23 cellular contexts compared by ENCODE assay signal in genomic region chr2:241018051-241018891, GRCh38. TPM values are rescaled to one million over a fixed set of nuclear protein-coding genes. Genes with fewer than 3 reads are reported as not detected.
DNase-seq lines count a peak whose midpoint lies in the region; ATAC-seq and TF ChIP-seq lines count a peak whose summit lies in the region.
"Had no signal": no experiment of that assay in that cellular context is flagged by ENCODE, and none has a peak within 500 bp of the region (broad histone marks: within the 10 kb centered on the region; RNA-seq: fewer than 3 reads in every experiment).

No MANE protein-coding gene starts in this region.

- H3K4me2 ChIP-seq in smooth muscle cell: no peak overlapping the region
- H3K4me2 ChIP-seq: KMS-11 had no signal

- H3K79me2 ChIP-seq in smooth muscle cell (ENCODE audit: low read depth): no peaks in the 10 kb centered on the region

- H4K20me1 ChIP-seq in smooth muscle cell (ENCODE audit: low read depth): no peaks in the 10 kb centered on the region

- H3K4me1 Mint-ChIP-seq in CD8-positive, alpha-beta T cell (ENCODE audit: low read depth): peaks cover 6% of the 10 kb centered on the region
- H3K4me1 Mint-ChIP-seq in activated T-helper 2 cell treated with anti-CD3 and anti-CD28 coated beads, Interferon-gamma antibody, Interleukin-2, Interleukin-4, amounts not matched to agents 10 μg/mL and 5 μg/mL and 100 μg/mL, durations not matched to agents 14 hours and 24 hours and 36 hours (ENCODE audit: low read depth): no peaks in the 10 kb centered on the region
- H3K4me1 Mint-ChIP-seq: stimulated activated naive B cell treated with anti-CD40 and anti-IgM and Interleukin-4, amounts not matched to agents 10 μg/mL and 1 μg/mL and 100 μg/mL, for 72 hours; T-cell had no signal

- no peak overlapping the region for H3K27ac ChIP-seq in CD8-positive, alpha-beta T cell (ENCODE audit: low read depth, low read length)
- no peak overlapping the region for H3K27ac ChIP-seq in ovary
- H3K27ac ChIP-seq in smooth muscle cell (ENCODE audit: low read depth): no peak overlapping the region
- H3K27ac ChIP-seq: dorsolateral prefrontal cortex, KMS-11, tibial nerve had no signal

- DNase-seq in CD8-positive, alpha-beta T cell: no peak
- peak; percentile 1 for DNase-seq in ELF-1 (ENCODE audit: low read depth, low spot score)
- peak; percentile 4 for DNase-seq in activated T-helper 2 cell treated with anti-CD3 and anti-CD28 coated beads, Interferon-gamma antibody, Interleukin-2, Interleukin-4, amounts not matched to agents 10 μg/mL and 5 μg/mL and 100 μg/mL, durations not matched to agents 14 hours and 24 hours and 36 hours (ENCODE audit: low spot score)
- peak in 3 of 5 donors; percentile 15 to 32 (median 16) for DNase-seq in ovary
- DNase-seq in smooth muscle cell (lab: John Stamatoyannopoulos, UW; ENCODE audit: unreplicated experiment): no peak
- DNase-seq in NCI-H2029 treated with DMSO at 0.1 percent for 48 hours (lab: John Stamatoyannopoulos, UW): no peak
- DNase-seq: activated CD4-positive, alpha-beta T cell treated with anti-CD3 and anti-CD28 coated beads, Interleukin-2, amount 50 U/mL, for 48 hours; activated effector memory CD4-positive, alpha-beta T cell treated with anti-CD3 and anti-CD28 coated beads, Interleukin-2, amount 50 U/mL, for 16 hours; amygdala; Caco-2; caudate nucleus; erythroblast; left colon; NCI-H1092; NCI-H2107; NCI-H524 treated with DMSO at 0.1 percent for 48 hours; SHP77 treated with DMSO at 0.1 percent for 48 hours; stimulated activated naive B cell treated with anti-CD40 and anti-IgM and Interleukin-4, amounts not matched to agents 10 μg/mL and 1 μg/mL and 100 μg/mL, for 72 hours had no signal

- intact Hi-C loops in CD8-positive, alpha-beta T cell (cut with DNase I, micrococcal nuclease): loop anchor here in 1 of 2 experiments (10.0 kb wide), 1 partner anchor 47 kb away; no protein-coding TSS in a partner anchor
- intact Hi-C loops in activated T-helper 2 cell treated with anti-CD3 and anti-CD28 coated beads, Interferon-gamma antibody, Interleukin-2, Interleukin-4, amounts not matched to agents 10 μg/mL and 5 μg/mL and 100 μg/mL, durations not matched to agents 14 hours and 24 hours and 36 hours (cut with micrococcal nuclease): no loop called here
- intact Hi-C loops in ovary (cut with DNase I): no loop called here

- TF ChIP-seq POLR2A in ovary (IDR thresholded peaks at IDR 0.05): no peak

- H3K9me3 ChIP-seq in CD8-positive, alpha-beta T cell (ENCODE audit: low read length): no peaks in the 10 kb centered on the region
- H3K9me3 ChIP-seq in ovary (no peaks in the 10 kb centered on the region), smooth muscle cell (replicated peaks; ENCODE audit: low read depth) (no peaks in the 10 kb centered on the region)
- H3K9me3 ChIP-seq: Caco-2 had no signal

- H2AFZ ChIP-seq in smooth muscle cell (ENCODE audit: low read depth): no peak overlapping the region

- H3K27me3 ChIP-seq in CD8-positive, alpha-beta T cell (ENCODE audit: insufficient read depth, low read length): no peaks in the 10 kb centered on the region
- H3K27me3 ChIP-seq in ovary (no peaks in the 10 kb centered on the region), smooth muscle cell (ENCODE audit: low read depth) (no peaks in the 10 kb centered on the region)
- H3K27me3 ChIP-seq: dorsolateral prefrontal cortex, tibial nerve had no signal

- TF ChIP-seq CTCF in CD8-positive, alpha-beta T cell (IDR thresholded peaks at IDR 0.05): no peak
- no peak for TF ChIP-seq CTCF in ovary (IDR thresholded peaks at IDR 0.05)
- no peak for TF ChIP-seq CTCF in smooth muscle cell (IDR thresholded peaks at IDR 0.05; ENCODE audit: borderline replicate concordance, insufficient read depth, poor library complexity, severe bottlenecking)

- CTCF ChIA-PET in CD8-positive, alpha-beta T cell (lab: Charles Lee): no interaction called here

- no peak overlapping the region for H3K4me3 Mint-ChIP-seq in CD8-positive, alpha-beta T cell
- no peak overlapping the region for H3K4me3 Mint-ChIP-seq in activated T-helper 2 cell treated with anti-CD3 and anti-CD28 coated beads, Interferon-gamma antibody, Interleukin-2, Interleukin-4, amounts not matched to agents 10 μg/mL and 5 μg/mL and 100 μg/mL, durations not matched to agents 14 hours and 24 hours and 36 hours (ENCODE audit: low read depth)
- H3K4me3 Mint-ChIP-seq: stimulated activated naive B cell treated with anti-CD40 and anti-IgM and Interleukin-4, amounts not matched to agents 10 μg/mL and 1 μg/mL and 100 μg/mL, for 72 hours; T-cell had no signal

- no peaks in the 10 kb centered on the region for H3K36me3 ChIP-seq in CD8-positive, alpha-beta T cell (ENCODE audit: insufficient read depth, low read length)
- no peaks in the 10 kb centered on the region for H3K36me3 ChIP-seq in ovary
- no peaks in the 10 kb centered on the region for H3K36me3 ChIP-seq in smooth muscle cell (ENCODE audit: low read depth)

- 93 to 95% (median 95%) methylated on average over 26 of the region's 26 CpGs for WGBS in ovary, 3 donors
- WGBS in smooth muscle cell (ENCODE audit: low lambda C conversion rate): 94% methylated on average over 26 of the region's 26 CpGs

- H3K27me3 Mint-ChIP-seq in CD8-positive, alpha-beta T cell (ENCODE audit: low read depth): no peaks in the 10 kb centered on the region
- no peaks in the 10 kb centered on the region for H3K27me3 Mint-ChIP-seq in activated T-helper 2 cell treated with anti-CD3 and anti-CD28 coated beads, Interferon-gamma antibody, Interleukin-2, Interleukin-4, amounts not matched to agents 10 μg/mL and 5 μg/mL and 100 μg/mL, durations not matched to agents 14 hours and 24 hours and 36 hours (ENCODE audit: low read depth)
- H3K27me3 Mint-ChIP-seq: stimulated activated naive B cell treated with anti-CD40 and anti-IgM and Interleukin-4, amounts not matched to agents 10 μg/mL and 1 μg/mL and 100 μg/mL, for 72 hours; T-cell had no signal

- ATAC-seq in CD8-positive, alpha-beta T cell: no peak
- ATAC-seq in GM19452 (IDR thresholded peaks at IDR 0.05; ENCODE audit: unreplicated experiment): no peak
- ATAC-seq: left colon; stimulated activated naive B cell treated with anti-CD40 and anti-IgM and Interleukin-4, amounts not matched to agents 10 μg/mL and 1 μg/mL and 100 μg/mL, for 72 hours; T-cell had no signal

- H3K27ac Mint-ChIP-seq in CD8-positive, alpha-beta T cell: peak overlapping the region; percentile 52
- no peak overlapping the region for H3K27ac Mint-ChIP-seq in activated T-helper 2 cell treated with anti-CD3 and anti-CD28 coated beads, Interferon-gamma antibody, Interleukin-2, Interleukin-4, amounts not matched to agents 10 μg/mL and 5 μg/mL and 100 μg/mL, durations not matched to agents 14 hours and 24 hours and 36 hours
- H3K27ac Mint-ChIP-seq: stimulated activated naive B cell treated with anti-CD40 and anti-IgM and Interleukin-4, amounts not matched to agents 10 μg/mL and 1 μg/mL and 100 μg/mL, for 72 hours; T-cell had no signal

- no peaks in the 10 kb centered on the region for H3F3A ChIP-seq in smooth muscle cell (ENCODE audit: low read depth)

- H3K36me3 Mint-ChIP-seq in CD8-positive, alpha-beta T cell: peaks cover 3% of the 10 kb centered on the region
- no peaks in the 10 kb centered on the region for H3K36me3 Mint-ChIP-seq in activated T-helper 2 cell treated with anti-CD3 and anti-CD28 coated beads, Interferon-gamma antibody, Interleukin-2, Interleukin-4, amounts not matched to agents 10 μg/mL and 5 μg/mL and 100 μg/mL, durations not matched to agents 14 hours and 24 hours and 36 hours (ENCODE audit: low read depth)
- H3K36me3 Mint-ChIP-seq: stimulated activated naive B cell treated with anti-CD40 and anti-IgM and Interleukin-4, amounts not matched to agents 10 μg/mL and 1 μg/mL and 100 μg/mL, for 72 hours had no signal

- H3K9ac ChIP-seq in smooth muscle cell (ENCODE audit: low read depth): no peak overlapping the region
- H3K9ac ChIP-seq: KMS-11 had no signal

- no peak for TF ChIP-seq EP300 in ovary (IDR thresholded peaks at IDR 0.05)

- POLR2A ChIA-PET in CD8-positive, alpha-beta T cell (lab: Charles Lee): no interaction called here

- no peaks in the 10 kb centered on the region for H3K4me1 ChIP-seq in CD8-positive, alpha-beta T cell (ENCODE audit: insufficient read depth, low read length)
- H3K4me1 ChIP-seq in ovary (ENCODE audit: insufficient read depth): no peaks in the 10 kb centered on the region
- H3K4me1 ChIP-seq in smooth muscle cell (ENCODE audit: low read depth): no peaks in the 10 kb centered on the region
- H3K4me1 ChIP-seq: Caco-2, tibial nerve had no signal

- peaks cover 12% of the 10 kb centered on the region for H3K9me3 Mint-ChIP-seq in CD8-positive, alpha-beta T cell
- no peaks in the 10 kb centered on the region for H3K9me3 Mint-ChIP-seq in activated T-helper 2 cell treated with anti-CD3 and anti-CD28 coated beads, Interferon-gamma antibody, Interleukin-2, Interleukin-4, amounts not matched to agents 10 μg/mL and 5 μg/mL and 100 μg/mL, durations not matched to agents 14 hours and 24 hours and 36 hours

- no peak overlapping the region for H3K4me3 ChIP-seq in CD8-positive, alpha-beta T cell (ENCODE audit: low read depth, low read length)
- H3K4me3 ChIP-seq in ovary: no peak overlapping the region
- H3K4me3 ChIP-seq in smooth muscle cell: no peak overlapping the region
- H3K4me3 ChIP-seq: dorsolateral prefrontal cortex, tibial nerve had no signal

RNA-seq across cellular contexts. Expression of gene SNED1, which starts 19.9 kb away (rescaled TPM):
- total RNA-seq in CD8-positive, alpha-beta T cell: 10 to 100 TPM; 32.4 to 38.4 TPM
- 1.5 and 1.7 TPM in 2 replicates for total RNA-seq in activated T-helper 2 cell treated with anti-CD3 and anti-CD28 coated beads, Interferon-gamma antibody, Interleukin-2, Interleukin-4, amounts not matched to agents 10 μg/mL and 5 μg/mL and 100 μg/mL, durations not matched to agents 14 hours and 24 hours and 36 hours
- total RNA-seq in ovary: 10 to 100 TPM; 32.7 to 69.5 (median 50.3) TPM
- 10 to 100 TPM; 16.7 to 29.5 TPM for polyA plus RNA-seq in ovary
- total RNA-seq in smooth muscle cell: 0.36 and 0.81 TPM in 2 replicates
- polyA plus RNA-seq in smooth muscle cell: 1.1 and 3.0 TPM in 2 replicates
- total RNA-seq: Caco-2 had no signal

Comparison
In these comparisons a context has a peak if more than half of its experiments do, and no peak if none do; other contexts are left out.
1. DNase-seq: peak in ELF-1 (single experiment), activated T-helper 2 cell treated with anti-CD3 and anti-CD28 coated beads, Interferon-gamma antibody, Interleukin-2, Interleukin-4, amounts not matched to agents 10 μg/mL and 5 μg/mL and 100 μg/mL, durations not matched to agents 14 hours and 24 hours and 36 hours (single experiment) and ovary (3 of 5); none in CD8-positive, alpha-beta T cell (0 of 7), smooth muscle cell (single experiment) and NCI-H2029 treated with DMSO at 0.1 percent for 48 hours (single experiment).
2. RNA of gene SNED1, which starts 19.9 kb away (total RNA-seq): 32.7 to 69.5 TPM in ovary and 32.4 to 38.4 TPM in CD8-positive, alpha-beta T cell; 1.5 to 1.7 TPM in activated T-helper 2 cell treated with anti-CD3 and anti-CD28 coated beads, Interferon-gamma antibody, Interleukin-2, Interleukin-4, amounts not matched to agents 10 μg/mL and 5 μg/mL and 100 μg/mL, durations not matched to agents 14 hours and 24 hours and 36 hours and 0.36 to 0.81 TPM in smooth muscle cell; every median in the first group is over 10 times any median in the second.